Comparison of ENCODE assay signal across 8 cellular contexts in the genomic region with DNA sequence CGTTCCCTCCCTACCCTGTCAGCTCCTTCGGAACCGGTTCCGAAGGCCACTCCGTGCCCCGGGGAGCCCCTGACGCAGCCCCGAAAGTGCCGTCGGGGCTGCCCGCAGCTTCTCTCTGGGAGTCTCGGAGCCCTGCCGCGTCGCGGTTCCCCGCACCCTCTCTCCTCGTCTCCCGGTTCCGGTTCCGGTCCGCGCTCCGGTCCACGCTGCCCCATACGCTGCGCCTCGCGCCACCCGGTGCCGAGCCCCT. TPM values are rescaled to one million over a fixed set of nuclear protein-coding genes. Genes with fewer than 3 reads are reported as not detected.
A peak's percentile ranks its signal among the peaks of the same experiment; 100 is the strongest.
DNase-seq lines count a peak whose midpoint lies in the region; ATAC-seq and TF ChIP-seq lines count a peak whose summit lies in the region.

No MANE protein-coding gene starts in this region.

- H3K79me1 ChIP-seq in mesenchymal stem cell (replicated peaks; ENCODE audit: low read length, poor library complexity, severe bottlenecking), result peaks cover 10% of the 10 kb centered on the region

- H2AK5ac ChIP-seq in mesenchymal stem cell (ENCODE audit: low read length, severe bottlenecking), result no peak overlapping the region

- TF ChIP-seq CTCF in AG04450 (IDR thresholded peaks at IDR 0.05; ENCODE audit: low read depth, low read length), result no peak
- TF ChIP-seq CTCF in colonic mucosa (IDR thresholded peaks at IDR 0.05), result no peak
- no peak for TF ChIP-seq CTCF in thyroid gland (IDR thresholded peaks at IDR 0.05)

- peak overlapping the region; percentile 93 for H2BK120ac ChIP-seq in mesenchymal stem cell (ENCODE audit: low read depth, low read length)

- H3K27me3 ChIP-seq in AG04450 (ENCODE audit: control insufficient read depth, insufficient read depth, low read length) (no peaks in the 10 kb centered on the region), SJSA1 (replicated peaks) (no peaks in the 10 kb centered on the region), colonic mucosa (no peaks in the 10 kb centered on the region), mesenchymal stem cell (ENCODE audit: control insufficient read depth in 1 of 2, insufficient read depth in 1 of 2, low read length in 2 of 2) (no peaks in the 10 kb centered on the region), thyroid gland (no peaks in the 10 kb centered on the region)

- peak overlapping the region; percentile 93 to 97 for H3K4ac ChIP-seq in mesenchymal stem cell (ENCODE audit: low read depth in 1 of 2, low read length in 2 of 2)

- H3K4me3 ChIP-seq in AG04450 (ENCODE audit: low read depth, low read length), result peak overlapping the region; percentile 80
- H3K4me3 ChIP-seq in SJSA1, result peak overlapping the region; percentile 90
- H3K4me3 ChIP-seq in colonic mucosa, result peak overlapping the region; percentile 87
- H3K4me3 ChIP-seq in mesenchymal stem cell (ENCODE audit: insufficient read depth in 1 of 2, low read depth in 1 of 2, low read length in 2 of 2), result peak overlapping the region; percentile 88 to 93
- peak overlapping the region; percentile 86 to 96 (median 87) for H3K4me3 ChIP-seq in thyroid gland (replicated peaks in 1 of 3)

- H3K4me1 ChIP-seq in SJSA1 (replicated peaks) (peaks cover 28% of the 10 kb centered on the region), colonic mucosa (peaks cover 5% of the 10 kb centered on the region), mesenchymal stem cell (ENCODE audit: control insufficient read depth, insufficient read depth, low read depth, low read length) (peaks cover 17% of the 10 kb centered on the region), thyroid gland (peaks cover 19 to 21% of the 10 kb centered on the region in 2 donors)

- H2BK12ac ChIP-seq in mesenchymal stem cell (ENCODE audit: low read length in 2 of 2), result peak overlapping the region in 1 of 2 experiments; percentile 56

- H3K18ac ChIP-seq in mesenchymal stem cell (ENCODE audit: low read depth in 1 of 2, low read length in 2 of 2), result peak overlapping the region; percentile 94 to 98

- peak overlapping the region in 1 of 2 experiments; percentile 98 for H3K23ac ChIP-seq in mesenchymal stem cell (ENCODE audit: low read length in 2 of 2)

- peaks cover 2% of the 10 kb centered on the region; the same call in 1 of the 2 replicates for H3K9me3 ChIP-seq in AG04450 (ENCODE audit: control insufficient read depth, insufficient read depth, low read length)
- no peaks in the 10 kb centered on the region for H3K9me3 ChIP-seq in SJSA1 (replicated peaks)
- no peaks in the 10 kb centered on the region for H3K9me3 ChIP-seq in colonic mucosa
- H3K9me3 ChIP-seq in mesenchymal stem cell (ENCODE audit: control insufficient read depth, low read length), result no peaks in the 10 kb centered on the region
- no peaks in the 10 kb centered on the region for H3K9me3 ChIP-seq in thyroid gland

- H4K91ac ChIP-seq in mesenchymal stem cell (ENCODE audit: low read length), result peak overlapping the region; percentile 55

- H3K9ac ChIP-seq in colonic mucosa (ENCODE audit: low read depth in 2 of 2, low read length in 2 of 2), result peak overlapping the region; percentile 97 to 98
- peak overlapping the region; percentile 97 for H3K9ac ChIP-seq in mesenchymal stem cell (ENCODE audit: low read length)

- under 1% methylated on average over 31 of the region's 31 CpGs for WGBS in mesenchymal stem cell
- 1% methylated on average over 17 of the region's 31 CpGs; no CpG with 5 or more reads in 1 of the 2 donors for WGBS in thyroid gland, 2 donors

- H3K36me3 ChIP-seq in SJSA1 (peaks cover 73% of the 10 kb centered on the region), colonic mucosa (peaks cover 6% of the 10 kb centered on the region), mesenchymal stem cell (ENCODE audit: control insufficient read depth in 1 of 2, insufficient read depth in 2 of 2, low read depth in 1 of 2, low read length in 2 of 2) (peaks cover 52 to 61% of the 10 kb centered on the region in 2 experiments), thyroid gland (peaks cover 23 to 30% of the 10 kb centered on the region in 2 donors)

- H2BK15ac ChIP-seq in mesenchymal stem cell (ENCODE audit: low read depth, poor library complexity, severe bottlenecking), result peak overlapping the region; percentile 73

- peak overlapping the region; percentile 81 for H2BK5ac ChIP-seq in mesenchymal stem cell (ENCODE audit: low read depth, low read length, poor library complexity, severe bottlenecking)

- H3K14ac ChIP-seq in mesenchymal stem cell (ENCODE audit: low read length in 2 of 2), result peak overlapping the region in 1 of 2 experiments; percentile 94

- TF ChIP-seq POLR2A in thyroid gland (IDR thresholded peaks at IDR 0.05), result no peak

- peak; percentile 1 for ATAC-seq in GM21367 (IDR thresholded peaks at IDR 0.05; ENCODE audit: unreplicated experiment)

- peak overlapping the region; percentile 78 for H3K4me2 ChIP-seq in mesenchymal stem cell (ENCODE audit: low read length, poor library complexity, severe bottlenecking)

- intact Hi-C loops in colonic mucosa (cut with DNase I), result no loop called here
- intact Hi-C loops in thyroid gland (cut with DNase I), result no loop called here

- CTCF ChIA-PET in AG04450 (lab: Charles Lee), result interaction anchor here (0.6 to 2.1 kb wide), 7 partner anchors 9 to 478 kb away, joined by 3 to 10 read pairs (median 3); partner anchors contain the start of genes EEF1G and TUT1

- DNase-seq in AG04450 (ENCODE audit: low read depth, low spot score) (no peak), SJSA1 (ENCODE audit: low read depth in 1 of 2, low spot score in 2 of 2) (no peak), colonic mucosa (peak; percentile 54), mesenchymal stem cell (peak; percentile 43), thyroid gland (peak; percentile 64 to 65), NCI-H526 (lab: John Stamatoyannopoulos, UW) (no peak), GOT3 (lab: John Stamatoyannopoulos, UW) (no peak)

- POLR2A ChIA-PET in AG04450 (lab: Yijun Ruan, JAX), result interaction anchor here (0.6 to 1.9 kb wide), 12 partner anchors 9 to 255 kb away, joined by 3 to 38 read pairs (median 6); partner anchors contain the start of genes B3GAT3, C11orf98, CSKMT and EEF1G

- H2AFZ ChIP-seq in mesenchymal stem cell (ENCODE audit: low read depth, low read length), result peak overlapping the region; percentile 46

- H3K27ac ChIP-seq in AG04450 (ENCODE audit: low read depth, low read length) (peak overlapping the region; percentile 78), SJSA1 (peak overlapping the region; percentile 71), colonic mucosa (peak overlapping the region; percentile 99), mesenchymal stem cell (ENCODE audit: low read length, poor library complexity, severe bottlenecking) (peak overlapping the region; percentile 62), thyroid gland (peak overlapping the region; percentile 82 to 95 (median 86))

- peak overlapping the region; percentile 72 for H4K8ac ChIP-seq in mesenchymal stem cell (ENCODE audit: low read length)

RNA-seq across cellular contexts. Expression of gene MTA2, which starts 0.6 kb away (rescaled TPM):
- 22.9 and 36.7 TPM in 2 replicates for polyA plus RNA-seq in AG04450 (2011; rRNA removed)
- polyA minus RNA-seq in AG04450 (2011; rRNA and poly(A)+ RNA removed), result 63.1 and 79.4 TPM in 2 replicates
- total RNA-seq in SJSA1 (2014; rRNA removed; shearing (Covaris generic)), result 128 and 214 TPM in 2 replicates
- total RNA-seq in colonic mucosa (100 to 1,000 TPM in 1 of 2 donors, 10 to 100 TPM in 1; 91.0 to 133 TPM), thyroid gland (10 to 100 TPM; 65.3 to 76.7 (median 70.7) TPM)
- polyA plus RNA-seq in mesenchymal stem cell (2013, experiment 1 of 2), result 50.7 TPM
- polyA plus RNA-seq in mesenchymal stem cell (2013, experiment 2 of 2), result 50.7 TPM

RNA-seq across cellular contexts. Expression of gene TUT1, which starts 9.7 kb away (rescaled TPM):
- 7.8 and 9.0 TPM in 2 replicates for polyA plus RNA-seq in AG04450 (2011; rRNA removed)
- polyA minus RNA-seq in AG04450 (2011; rRNA and poly(A)+ RNA removed), result 6.3 and 6.4 TPM in 2 replicates
- 8.5 and 10.1 TPM in 2 replicates for total RNA-seq in SJSA1 (2014; rRNA removed; shearing (Covaris generic))
- total RNA-seq in colonic mucosa (10 to 100 TPM; 11.1 to 26.2 TPM), thyroid gland (10 to 100 TPM; 13.7 to 20.0 (median 16.1) TPM)
- 6.3 TPM for polyA plus RNA-seq in mesenchymal stem cell (2013, experiment 1 of 2)
- 6.5 TPM for polyA plus RNA-seq in mesenchymal stem cell (2013, experiment 2 of 2)

RNA-seq across cellular contexts. Expression of gene EML3, which starts 11.5 kb away (rescaled TPM):
- polyA plus RNA-seq in AG04450 (2011; rRNA removed), result 17.1 and 18.6 TPM in 2 replicates
- polyA minus RNA-seq in AG04450 (2011; rRNA and poly(A)+ RNA removed), result 15.8 and 18.9 TPM in 2 replicates
- 19.8 and 28.1 TPM in 2 replicates for total RNA-seq in SJSA1 (2014; rRNA removed; shearing (Covaris generic))
- total RNA-seq in colonic mucosa (10 to 100 TPM; 37.5 to 58.7 TPM), thyroid gland (10 to 100 TPM; 28.3 to 58.0 (median 46.6) TPM)
- polyA plus RNA-seq in mesenchymal stem cell (2013, experiment 1 of 2), result 30.1 TPM
- 29.3 TPM for polyA plus RNA-seq in mesenchymal stem cell (2013, experiment 2 of 2)

RNA-seq across cellular contexts. Expression of gene ROM1, which starts 12.0 kb away (rescaled TPM):
- 1.4 and 2.0 TPM in 2 replicates for polyA plus RNA-seq in AG04450 (2011; rRNA removed)
- polyA minus RNA-seq in AG04450 (2011; rRNA and poly(A)+ RNA removed), result 0.61 and 3.0 TPM in 2 replicates
- total RNA-seq in SJSA1 (2014; rRNA removed; shearing (Covaris generic)), result 3.1 and 10.4 TPM in 2 replicates
- total RNA-seq in colonic mucosa (1 to 10 TPM; 3.2 to 3.6 TPM), thyroid gland (1 to 10 TPM; 2.5 to 7.0 (median 5.2) TPM)
- 2.5 TPM for polyA plus RNA-seq in mesenchymal stem cell (2013, experiment 1 of 2)
- 2.3 TPM for polyA plus RNA-seq in mesenchymal stem cell (2013, experiment 2 of 2)

RNA-seq across cellular contexts. Expression of gene B3GAT3, which starts 20.7 kb away (rescaled TPM):
- polyA plus RNA-seq in AG04450 (2011; rRNA removed), result 14.5 and 20.2 TPM in 2 replicates
- 5.3 and 7.4 TPM in 2 replicates for polyA minus RNA-seq in AG04450 (2011; rRNA and poly(A)+ RNA removed)
- total RNA-seq in SJSA1 (2014; rRNA removed; shearing (Covaris generic)), result 82.5 and 145 TPM in 2 replicates
- total RNA-seq in colonic mucosa (10 to 100 TPM; 21.8 to 37.7 TPM), thyroid gland (10 to 100 TPM; 23.0 to 33.4 (median 25.1) TPM)
- 32.5 TPM for polyA plus RNA-seq in mesenchymal stem cell (2013, experiment 1 of 2)
- 32.5 TPM for polyA plus RNA-seq in mesenchymal stem cell (2013, experiment 2 of 2)

Comparison
In these comparisons a context has a peak if more than half of its experiments do, and no peak if none do; other contexts are left out.
1. DNase-seq: peak in colonic mucosa (single experiment), mesenchymal stem cell (single experiment) and thyroid gland (2 of 2); none in AG04450 (single experiment), SJSA1 (0 of 2), NCI-H526 (0 of 2) and GOT3 (single experiment).
2. Peak in every context shown above with its lines, with median percentiles within 50 percentile points of each other: H3K27ac ChIP-seq and H3K4me3 ChIP-seq.